In genomic region chr1:23019094-23019850, GRCh38 we compare ENCODE assay signal across 1 cellular context.
A peak's percentile ranks its signal among the peaks of the same experiment; 100 is the strongest.
TF ChIP-seq lines count a peak whose summit lies in the region.

Gene KDM1A, plus strand, starts transcription at chr1:23019468. Its CDS starts 129 bp downstream, at chr1:23019597.

TF ChIP-seq in HepG2, 621 proteins besides CTCF, POLR2A, EP300 and RAD21 (continued from another document and continues in another):
- TF ChIP-seq ZNF407 (CRISPR knock-in tag; IDR thresholded peaks at IDR 0.05; ENCODE audit: not compliant biosample characterization) (peak; percentile 64), HNRNPLL (IDR thresholded peaks at IDR 0.05; ENCODE audit: low read depth, low read length, poor library complexity, severe bottlenecking) (peak; percentile 92), NFIB (CRISPR knock-in tag; IDR thresholded peaks at IDR 0.05; ENCODE audit: borderline replicate concordance) (no peak), HMGA1 (CRISPR knock-in tag; conservative IDR thresholded peaks at IDR 0.05) (no peak), AGO2 (optimal IDR thresholded peaks at IDR 0.05; ENCODE audit: low read depth, low read length) (peak; percentile 76), TBX2 (CRISPR knock-in tag; IDR thresholded peaks at IDR 0.05; ENCODE audit: borderline replicate concordance) (peak; percentile 94), ZUFSP (CRISPR knock-in tag; IDR thresholded peaks at IDR 0.05; ENCODE audit: borderline replicate concordance) (no peak), ZZZ3 (CRISPR knock-in tag; IDR thresholded peaks at IDR 0.05; ENCODE audit: borderline replicate concordance) (peak; percentile 97; the same call in 1 of the 2 replicates), MNT (IDR thresholded peaks at IDR 0.05) (peak; percentile 52; the same call in 1 of the 2 replicates), ZBTB34 (CRISPR knock-in tag; IDR thresholded peaks at IDR 0.05) (0 out of 2 replicates have a peak, but pooled peaks have one; percentile 36), MTERF4 (CRISPR knock-in tag; IDR thresholded peaks at IDR 0.05) (peak; percentile 77; the same call in 1 of the 2 replicates), ZNF234 (CRISPR knock-in tag; conservative IDR thresholded peaks at IDR 0.05) (0 out of 2 replicates have a peak, but pooled peaks have one; percentile 42), ZNF34 (CRISPR knock-in tag; IDR thresholded peaks at IDR 0.05; ENCODE audit: borderline replicate concordance) (no peak; the same call in 1 of the 2 replicates), ZBTB44 (CRISPR knock-in tag; IDR thresholded peaks at IDR 0.05) (0 out of 2 replicates have a peak, but pooled peaks have one; percentile 52), HMG20B (CRISPR knock-in tag; conservative IDR thresholded peaks at IDR 0.05) (peak; percentile 84), ZNF878 (CRISPR knock-in tag; IDR thresholded peaks at IDR 0.05) (peak; percentile 85), ZFYVE20 (CRISPR knock-in tag; IDR thresholded peaks at IDR 0.05; ENCODE audit: borderline replicate concordance, low read depth) (no peak), ZSCAN22 (CRISPR knock-in tag; IDR thresholded peaks at IDR 0.05) (no peak), RFX5 (IDR thresholded peaks at IDR 0.05; ENCODE audit: low read depth, low read length) (0 out of 2 replicates have a peak, but pooled peaks have one; percentile 13), ZNF720 (CRISPR knock-in tag; IDR thresholded peaks at IDR 0.05) (no peak), ZFP37 (CRISPR knock-in tag; IDR thresholded peaks at IDR 0.05; ENCODE audit: borderline replicate concordance) (peak; percentile 89), TBL1XR1 (IDR thresholded peaks at IDR 0.05; ENCODE audit: borderline replicate concordance, low read length, partially characterized antibody) (no peak), CENPBD1 (CRISPR knock-in tag; IDR thresholded peaks at IDR 0.05; ENCODE audit: borderline replicate concordance, low read depth) (no peak), ZNF335 (CRISPR knock-in tag; IDR thresholded peaks at IDR 0.05) (peak; percentile 84; the same call in 1 of the 2 replicates), ZNF318 (CRISPR knock-in tag; IDR thresholded peaks at IDR 0.05) (no peak), POLR2AphosphoS5 (IDR thresholded peaks at IDR 0.05; ENCODE audit: low read depth, low read length) (peak; percentile 96)
